Comparison of ENCODE assay signal across 1 cellular context in genomic region chr2:61181382-61182058, GRCh38.
TF ChIP-seq lines count a peak whose summit lies in the region.

No MANE protein-coding gene starts in this region.

TF ChIP-seq in IMR-90, 13 proteins besides CTCF, POLR2A, EP300 and RAD21 (continued from another document):
- no peak for TF ChIP-seq ELK1 (IDR thresholded peaks at IDR 0.05; ENCODE audit: borderline replicate concordance, low read depth, low read length)
- no peak for TF ChIP-seq MAZ (IDR thresholded peaks at IDR 0.05; ENCODE audit: borderline replicate concordance, low read depth, low read length)
- TF ChIP-seq BHLHE40 (IDR thresholded peaks at IDR 0.05; ENCODE audit: low read depth, low read length), result no peak
- no peak for TF ChIP-seq RFX5 (IDR thresholded peaks at IDR 0.05; ENCODE audit: low read depth, low read length)
- TF ChIP-seq RCOR1 (IDR thresholded peaks at IDR 0.05; ENCODE audit: insufficient replicate concordance, low read length), result no peak
- no peak for TF ChIP-seq SMC3 (IDR thresholded peaks at IDR 0.05; ENCODE audit: low read depth, low read length)
- TF ChIP-seq CHD1 (IDR thresholded peaks at IDR 0.05; ENCODE audit: low read depth, low read length), result no peak
- no peak for TF ChIP-seq NFE2L2 (IDR thresholded peaks at IDR 0.05; ENCODE audit: low read depth, low read length)
- no peak for TF ChIP-seq CEBPB (IDR thresholded peaks at IDR 0.05; ENCODE audit: low read depth, low read length)
- no peak for TF ChIP-seq FOS (IDR thresholded peaks at IDR 0.05; ENCODE audit: low read depth, low read length)
